In the genomic region with DNA sequence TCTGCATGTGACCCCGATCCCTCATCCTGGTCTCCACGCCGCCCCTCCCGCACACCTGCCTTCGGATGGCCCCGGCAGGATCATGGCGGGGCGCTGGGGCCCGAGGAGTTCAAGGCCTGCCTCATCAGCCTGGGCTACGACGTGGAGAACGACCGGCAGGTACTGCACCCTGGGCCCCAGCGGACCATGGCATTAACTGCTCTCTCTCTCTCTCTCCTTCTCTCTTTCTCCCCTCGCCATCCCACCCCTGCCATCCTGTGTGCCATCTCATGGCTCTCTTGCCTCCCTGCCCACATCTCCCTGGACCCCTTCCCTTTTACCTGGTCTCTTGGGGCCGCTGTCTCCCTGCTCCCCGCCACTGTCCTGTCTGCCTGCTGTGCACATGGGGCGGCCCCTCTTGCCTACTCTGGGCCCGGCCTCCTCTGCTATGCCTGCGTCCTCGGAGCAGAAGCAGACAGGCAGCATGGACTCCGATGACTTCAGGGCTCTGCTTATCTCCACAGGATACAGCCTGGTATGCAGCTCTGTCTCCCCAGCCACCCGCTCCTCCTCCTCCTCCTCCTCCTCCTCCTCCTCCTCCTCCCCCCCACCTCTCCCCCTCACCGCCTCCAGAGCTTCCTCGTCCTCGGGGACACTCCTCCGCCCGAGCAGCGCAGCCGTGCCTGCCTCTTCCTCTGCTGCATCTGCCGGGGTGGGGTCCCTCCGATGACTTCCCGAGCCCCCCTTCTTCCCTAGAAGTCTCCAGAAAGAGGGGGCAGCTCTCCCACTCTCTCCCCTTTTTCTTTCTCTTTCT, we compare ENCODE assay signal across 1 cellular context.
TF ChIP-seq lines count a peak whose summit lies in the region.

No MANE protein-coding gene starts in this region.

TF ChIP-seq in HEK293, 187 proteins besides CTCF, POLR2A, EP300 and RAD21 (continued from another document):
- TF ChIP-seq, protein P1, sequence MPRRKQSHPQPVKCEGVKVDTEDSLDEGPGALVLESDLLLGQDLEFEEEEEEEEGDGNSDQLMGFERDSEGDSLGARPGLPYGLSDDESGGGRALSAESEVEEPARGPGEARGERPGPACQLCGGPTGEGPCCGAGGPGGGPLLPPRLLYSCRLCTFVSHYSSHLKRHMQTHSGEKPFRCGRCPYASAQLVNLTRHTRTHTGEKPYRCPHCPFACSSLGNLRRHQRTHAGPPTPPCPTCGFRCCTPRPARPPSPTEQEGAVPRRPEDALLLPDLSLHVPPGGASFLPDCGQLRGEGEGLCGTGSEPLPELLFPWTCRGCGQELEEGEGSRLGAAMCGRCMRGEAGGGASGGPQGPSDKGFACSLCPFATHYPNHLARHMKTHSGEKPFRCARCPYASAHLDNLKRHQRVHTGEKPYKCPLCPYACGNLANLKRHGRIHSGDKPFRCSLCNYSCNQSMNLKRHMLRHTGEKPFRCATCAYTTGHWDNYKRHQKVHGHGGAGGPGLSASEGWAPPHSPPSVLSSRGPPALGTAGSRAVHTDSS (tag by site-specific recombination; IDR thresholded peaks at IDR 0.05) = peak; percentile 79
- TF ChIP-seq SALL2 (tag by site-specific recombination; IDR thresholded peaks at IDR 0.05; ENCODE audit: borderline replicate concordance) = 0 out of 2 replicates have a peak, but pooled peaks have one; percentile 28
- TF ChIP-seq ZBTB17 (tag by site-specific recombination; IDR thresholded peaks at IDR 0.05) = peak; percentile 40; the same call in 1 of the 2 replicates
- TF ChIP-seq ZNF404 (tag by site-specific recombination; IDR thresholded peaks at IDR 0.05) = no peak
- TF ChIP-seq ZBTB48 (tag by site-specific recombination; IDR thresholded peaks at IDR 0.05) = peak; percentile 12; the same call in 1 of the 2 replicates
- TF ChIP-seq, protein P2, sequence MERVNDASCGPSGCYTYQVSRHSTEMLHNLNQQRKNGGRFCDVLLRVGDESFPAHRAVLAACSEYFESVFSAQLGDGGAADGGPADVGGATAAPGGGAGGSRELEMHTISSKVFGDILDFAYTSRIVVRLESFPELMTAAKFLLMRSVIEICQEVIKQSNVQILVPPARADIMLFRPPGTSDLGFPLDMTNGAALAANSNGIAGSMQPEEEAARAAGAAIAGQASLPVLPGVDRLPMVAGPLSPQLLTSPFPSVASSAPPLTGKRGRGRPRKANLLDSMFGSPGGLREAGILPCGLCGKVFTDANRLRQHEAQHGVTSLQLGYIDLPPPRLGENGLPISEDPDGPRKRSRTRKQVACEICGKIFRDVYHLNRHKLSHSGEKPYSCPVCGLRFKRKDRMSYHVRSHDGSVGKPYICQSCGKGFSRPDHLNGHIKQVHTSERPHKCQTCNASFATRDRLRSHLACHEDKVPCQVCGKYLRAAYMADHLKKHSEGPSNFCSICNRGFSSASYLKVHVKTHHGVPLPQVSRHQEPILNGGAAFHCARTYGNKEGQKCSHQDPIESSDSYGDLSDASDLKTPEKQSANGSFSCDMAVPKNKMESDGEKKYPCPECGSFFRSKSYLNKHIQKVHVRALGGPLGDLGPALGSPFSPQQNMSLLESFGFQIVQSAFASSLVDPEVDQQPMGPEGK (tag by site-specific recombination; IDR thresholded peaks at IDR 0.05) = 0 out of 2 replicates have a peak, but pooled peaks have one; percentile 18
- no peak for TF ChIP-seq ZNF510 (tag by site-specific recombination; IDR thresholded peaks at IDR 0.05; ENCODE audit: insufficient replicate concordance)
- TF ChIP-seq ZNF391 (tag by site-specific recombination; IDR thresholded peaks at IDR 0.05; ENCODE audit: borderline replicate concordance, low read depth) = 0 out of 2 replicates have a peak, but pooled peaks have one; percentile 42
- TF ChIP-seq ZFHX2 (tag by site-specific recombination; conservative IDR thresholded peaks at IDR 0.05) = peak; percentile 66
- no peak for TF ChIP-seq ZNF473 (tag by site-specific recombination; IDR thresholded peaks at IDR 0.05)
- no peak for TF ChIP-seq ZNF501 (tag by site-specific recombination; IDR thresholded peaks at IDR 0.05)
- no peak for TF ChIP-seq ZNF555 (tag by site-specific recombination; conservative IDR thresholded peaks at IDR 0.05)
- TF ChIP-seq ZNF596 (tag by site-specific recombination; IDR thresholded peaks at IDR 0.05) = 0 out of 2 replicates have a peak, but pooled peaks have one; percentile 47
TF ChIP-seq in HEK293: peak in this region for 15.
